20 cellular contexts compared by ENCODE assay signal in genomic region chr6:98014791-98015201, GRCh38.
A peak's percentile ranks its signal among the peaks of the same experiment; 100 is the strongest.
DNase-seq lines count a peak whose midpoint lies in the region; ATAC-seq and TF ChIP-seq lines count a peak whose summit lies in the region.
"Had no signal": no experiment of that assay in that cellular context is flagged by ENCODE, and none has a peak within 500 bp of the region (broad histone marks: within the 10 kb centered on the region; RNA-seq: fewer than 3 reads in every experiment).

No MANE protein-coding gene starts in this region.

- peak; percentile 95 for DNase-seq in DMS153 (lab: John Stamatoyannopoulos, UW)
- DNase-seq in NCI-H1417 treated with DMSO at 0.1 percent for 48 hours (lab: John Stamatoyannopoulos, UW): peak; percentile 16
- peak; percentile 54 for DNase-seq in NCI-H510A treated with DMSO at 0.1 percent for 48 hours (lab: John Stamatoyannopoulos, UW)
- no peak for DNase-seq in foreskin fibroblast
- no peak for DNase-seq in NOMO-1 treated with DMSO at 0.1 percent for 48 hours (lab: John Stamatoyannopoulos, UW; ENCODE audit: unreplicated experiment)
- no peak for DNase-seq in nephron progenitor cell
- DNase-seq: activated CD4-positive, alpha-beta T cell treated with anti-CD3 and anti-CD28 coated beads, Interleukin-2, amount 50 U/mL, for 1 hour; activated T-cell treated with anti-CD3 and anti-CD28 coated beads, Interleukin-2, amount 50 U/mL, for 48 hours; CD4-positive, alpha-beta T cell; effector CD4-positive, alpha-beta T cell; hippocampal formation; IMR-90; left cardiac atrium had no signal

- H3K4me3 Mint-ChIP-seq in brain (peak overlapping the region in 2 of 5 experiments; percentile 36 to 54), nephron progenitor cell (no peak overlapping the region)
- H3K4me3 Mint-ChIP-seq: CD4-positive, alpha-beta T cell; stimulated activated memory B cell treated with anti-CD40 and anti-IgM and Interleukin-4, amounts not matched to agents 10 μg/mL and 1 μg/mL and 100 μg/mL, for 72 hours had no signal

- peak overlapping the region; percentile 12 to 90 (median 62) for H3K27ac Mint-ChIP-seq in brain
- H3K27ac Mint-ChIP-seq in nephron progenitor cell: no peak overlapping the region
- H3K27ac Mint-ChIP-seq: CD4-positive, alpha-beta T cell; stimulated activated memory B cell treated with anti-CD40 and anti-IgM and Interleukin-4, amounts not matched to agents 10 μg/mL and 1 μg/mL and 100 μg/mL, for 72 hours had no signal

- H3K4me1 Mint-ChIP-seq in brain (peaks cover 25% of the 10 kb centered on the region), nephron progenitor cell (peaks cover 16% of the 10 kb centered on the region)
- H3K4me1 Mint-ChIP-seq: stimulated activated memory B cell treated with anti-CD40 and anti-IgM and Interleukin-4, amounts not matched to agents 10 μg/mL and 1 μg/mL and 100 μg/mL, for 72 hours had no signal

- H3K36me3 Mint-ChIP-seq in brain (peaks cover 4% of the 10 kb centered on the region), nephron progenitor cell (ENCODE audit: low read depth) (no peaks in the 10 kb centered on the region)
- H3K36me3 Mint-ChIP-seq: stimulated activated memory B cell treated with anti-CD40 and anti-IgM and Interleukin-4, amounts not matched to agents 10 μg/mL and 1 μg/mL and 100 μg/mL, for 72 hours had no signal

- H3K27me3 Mint-ChIP-seq in brain (no peaks in the 10 kb centered on the region), nephron progenitor cell (ENCODE audit: low read depth, poor library complexity) (no peaks in the 10 kb centered on the region)
- H3K27me3 Mint-ChIP-seq: CD4-positive, alpha-beta T cell; stimulated activated memory B cell treated with anti-CD40 and anti-IgM and Interleukin-4, amounts not matched to agents 10 μg/mL and 1 μg/mL and 100 μg/mL, for 72 hours had no signal

- no peak for TF ChIP-seq CTCF in brain (conservative IDR thresholded peaks at IDR 0.05)
- TF ChIP-seq CTCF in foreskin fibroblast (IDR thresholded peaks at IDR 0.05; ENCODE audit: low read depth, low read length): no peak
- TF ChIP-seq CTCF in nephron progenitor cell (IDR thresholded peaks at IDR 0.05): no peak

- peaks cover 4 to 9% (median 9%) of the 10 kb centered on the region in 5 experiments for H3K9me3 Mint-ChIP-seq in brain
- peaks cover 10% of the 10 kb centered on the region for H3K9me3 Mint-ChIP-seq in nephron progenitor cell
- H3K9me3 Mint-ChIP-seq: CD4-positive, alpha-beta T cell; stimulated activated memory B cell treated with anti-CD40 and anti-IgM and Interleukin-4, amounts not matched to agents 10 μg/mL and 1 μg/mL and 100 μg/mL, for 72 hours had no signal

- ATAC-seq in HG03342 (IDR thresholded peaks at IDR 0.05; ENCODE audit: unreplicated experiment): no peak
- ATAC-seq: A549; GM12878; left cardiac atrium; stimulated activated memory B cell treated with anti-CD40 and anti-IgM and Interleukin-4, amounts not matched to agents 10 μg/mL and 1 μg/mL and 100 μg/mL, for 72 hours had no signal

- H3K4me3 ChIP-seq in foreskin fibroblast (ENCODE audit: low read depth in 1 of 2, low read length in 2 of 2): no peak overlapping the region
- H3K4me3 ChIP-seq: A549, GM12878, smooth muscle cell, tibial nerve had no signal

Comparison
In these comparisons a context has a peak if more than half of its experiments do, and no peak if none do; other contexts are left out.
1. DNase-seq: peak in DMS153 (single experiment), NCI-H1417 treated with DMSO at 0.1 percent for 48 hours (single experiment) and NCI-H510A treated with DMSO at 0.1 percent for 48 hours (single experiment); none in foreskin fibroblast (0 of 2), NOMO-1 treated with DMSO at 0.1 percent for 48 hours (single experiment) and nephron progenitor cell (single experiment).